Comparison of ENCODE assay signal across 8 cellular contexts in genomic region chr10:33193867-33194521, GRCh38.
A peak's percentile ranks its signal among the peaks of the same experiment; 100 is the strongest.
DNase-seq lines count a peak whose midpoint lies in the region; ATAC-seq and TF ChIP-seq lines count a peak whose summit lies in the region.

No MANE protein-coding gene starts in this region.

- H3K36me3 ChIP-seq in Panc1 (ENCODE audit: control insufficient read depth, insufficient read depth, low read length) (no peaks in the 10 kb centered on the region), fibroblast of lung (ENCODE audit: control insufficient read depth, insufficient read depth, low read length) (peaks cover 10% of the 10 kb centered on the region)

- H3K79me2 ChIP-seq in fibroblast of lung (ENCODE audit: control insufficient read depth, insufficient read depth, low read length), result no peaks in the 10 kb centered on the region

- H3K4me1 ChIP-seq in Panc1 (ENCODE audit: control insufficient read depth, insufficient read depth, low read length) (peaks cover 52% of the 10 kb centered on the region), fibroblast of lung (ENCODE audit: control insufficient read depth, extremely low read depth, insufficient read depth, low read length) (peaks cover 32% of the 10 kb centered on the region)

- H3K4me2 ChIP-seq in fibroblast of lung (ENCODE audit: extremely low read depth, insufficient read depth, low read length), result no peak overlapping the region

- H4K20me1 ChIP-seq in fibroblast of lung (ENCODE audit: control insufficient read depth, extremely low read depth, insufficient read depth, low read length), result no peaks in the 10 kb centered on the region

- H2AFZ ChIP-seq in fibroblast of lung (ENCODE audit: low read length), result no peak overlapping the region

- H3K9ac ChIP-seq in fibroblast of lung (ENCODE audit: insufficient read depth, low read length), result no peak overlapping the region

- BruUV-seq in Panc1 (replicated peaks; lab: Mats Ljungman, UMichigan), result no TSS peak

- H3K27ac ChIP-seq in Panc1 (ENCODE audit: low read length), result peak overlapping the region; percentile 92
- peak overlapping the region; percentile 36 for H3K27ac ChIP-seq in fibroblast of lung (ENCODE audit: insufficient read depth, low read length)

- H3K9me3 ChIP-seq in Panc1 (ENCODE audit: control insufficient read depth, insufficient read depth, low read depth, low read length) (no peaks in the 10 kb centered on the region), fibroblast of lung (ENCODE audit: control insufficient read depth, insufficient read depth, low read depth, low read length) (no peaks in the 10 kb centered on the region)

- no peaks in the 10 kb centered on the region for H3K27me3 ChIP-seq in Panc1 (ENCODE audit: control insufficient read depth, insufficient read depth, low read length)
- H3K27me3 ChIP-seq in fibroblast of lung (ENCODE audit: control insufficient read depth, insufficient read depth, low read length), result no peaks in the 10 kb centered on the region

- DNase-seq in AG20443 (ENCODE audit: low spot score) (peak; percentile 57), Panc1 (ENCODE audit: low read depth, low spot score) (no peak), fibroblast of lung (ENCODE audit: low read depth in 2 of 2) (peak; percentile 54 to 90), omental fat pad (ENCODE audit: low spot score) (no peak), posterior vena cava (ENCODE audit: low spot score) (no peak), NCI-H128 (lab: John Stamatoyannopoulos, UW; ENCODE audit: unreplicated experiment) (no peak), GM10248 (ENCODE audit: extremely low spot score) (no peak)

- CTCF ChIA-PET in Panc1 (lab: Charles Lee) (interaction anchor here (0.6 to 1.2 kb wide), 4 partner anchors 60 to 184 kb away, joined by 3 read pairs; no protein-coding TSS in a partner anchor), GM10248 (lab: Yijun Ruan, JAX) (interaction anchor here (1.1 to 2.1 kb wide), 12 partner anchors 8 to 1724 kb away, joined by 3 to 14 read pairs (median 4); no protein-coding TSS in a partner anchor)

- H3K4me3 ChIP-seq in Panc1 (ENCODE audit: low read depth in 2 of 2, low read length in 2 of 2) (no peak overlapping the region), fibroblast of lung (replicated peaks in 1 of 4; ENCODE audit: control extremely low read depth in 1 of 4, insufficient read depth in 1 of 4, low read depth in 3 of 4, low read length in 4 of 4) (no peak overlapping the region)

- POLR2A ChIA-PET in Panc1 (lab: Charles Lee), result no interaction called here
- POLR2A ChIA-PET in GM10248 (lab: Yijun Ruan, JAX), result no interaction called here

- TF ChIP-seq CTCF in Panc1 (IDR thresholded peaks at IDR 0.05), result no peak
- TF ChIP-seq CTCF in fibroblast of lung (conservative IDR thresholded peaks at IDR 0.05 in 1 of 2, IDR thresholded peaks at IDR 0.05 in 1 of 2; ENCODE audit: low read depth in 1 of 2, low read length in 2 of 2), result no peak
- TF ChIP-seq CTCF in omental fat pad (IDR thresholded peaks at IDR 0.05), result no peak
- no peak for TF ChIP-seq CTCF in GM10248 (IDR thresholded peaks at IDR 0.05; ENCODE audit: control extremely low read depth, extremely low read depth, low read depth, missing control alignments)

- intact Hi-C loops in Panc1 (cut with micrococcal nuclease; ENCODE audit: unreplicated experiment) (no loop called here), posterior vena cava (cut with DNase I) (no loop called here)

- peak; percentile 55 for ATAC-seq in Panc1
- ATAC-seq in omental fat pad (ENCODE audit: low FRiP score), result peak; percentile 44
- no peak for ATAC-seq in HG02588 (IDR thresholded peaks at IDR 0.05; ENCODE audit: unreplicated experiment)

- in situ Hi-C loops in Panc1 (cut with HindIII; ENCODE audit: low pct_unique_long_range_greater_than_20kb, low sequenced_read_pairs), result no loop called here

Comparison
In these comparisons a context has a peak if more than half of its experiments do, and no peak if none do; other contexts are left out.
1. DNase-seq: peak in AG20443 (single experiment) and fibroblast of lung (2 of 2); none in Panc1 (single experiment), omental fat pad (single experiment), posterior vena cava (single experiment), NCI-H128 (single experiment) and GM10248 (single experiment).